In genomic region chr9:130897848-130898551, GRCh38 we compare ENCODE assay signal across 1 cellular context.
TF ChIP-seq lines count a peak whose summit lies in the region.

No MANE protein-coding gene starts in this region.

TF ChIP-seq in K562, 482 proteins besides CTCF, POLR2A, EP300 and RAD21 (continued from another document):
- TF ChIP-seq, protein P1, sequence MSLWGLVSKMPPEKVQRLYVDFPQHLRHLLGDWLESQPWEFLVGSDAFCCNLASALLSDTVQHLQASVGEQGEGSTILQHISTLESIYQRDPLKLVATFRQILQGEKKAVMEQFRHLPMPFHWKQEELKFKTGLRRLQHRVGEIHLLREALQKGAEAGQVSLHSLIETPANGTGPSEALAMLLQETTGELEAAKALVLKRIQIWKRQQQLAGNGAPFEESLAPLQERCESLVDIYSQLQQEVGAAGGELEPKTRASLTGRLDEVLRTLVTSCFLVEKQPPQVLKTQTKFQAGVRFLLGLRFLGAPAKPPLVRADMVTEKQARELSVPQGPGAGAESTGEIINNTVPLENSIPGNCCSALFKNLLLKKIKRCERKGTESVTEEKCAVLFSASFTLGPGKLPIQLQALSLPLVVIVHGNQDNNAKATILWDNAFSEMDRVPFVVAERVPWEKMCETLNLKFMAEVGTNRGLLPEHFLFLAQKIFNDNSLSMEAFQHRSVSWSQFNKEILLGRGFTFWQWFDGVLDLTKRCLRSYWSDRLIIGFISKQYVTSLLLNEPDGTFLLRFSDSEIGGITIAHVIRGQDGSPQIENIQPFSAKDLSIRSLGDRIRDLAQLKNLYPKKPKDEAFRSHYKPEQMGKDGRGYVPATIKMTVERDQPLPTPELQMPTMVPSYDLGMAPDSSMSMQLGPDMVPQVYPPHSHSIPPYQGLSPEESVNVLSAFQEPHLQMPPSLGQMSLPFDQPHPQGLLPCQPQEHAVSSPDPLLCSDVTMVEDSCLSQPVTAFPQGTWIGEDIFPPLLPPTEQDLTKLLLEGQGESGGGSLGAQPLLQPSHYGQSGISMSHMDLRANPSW (CRISPR knock-in tag; IDR thresholded peaks at IDR 0.05), result peak; percentile 69
- TF ChIP-seq, protein P2, sequence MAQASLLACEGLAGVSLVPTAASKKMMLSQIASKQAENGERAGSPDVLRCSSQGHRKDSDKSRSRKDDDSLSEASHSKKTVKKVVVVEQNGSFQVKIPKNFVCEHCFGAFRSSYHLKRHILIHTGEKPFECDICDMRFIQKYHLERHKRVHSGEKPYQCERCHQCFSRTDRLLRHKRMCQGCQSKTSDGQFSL (CRISPR knock-in tag; IDR thresholded peaks at IDR 0.05), result no peak
- TF ChIP-seq, protein P2 (tag; IDR thresholded peaks at IDR 0.05), result no peak
